Comparison of ENCODE assay signal across 8 cellular contexts in the genomic region with DNA sequence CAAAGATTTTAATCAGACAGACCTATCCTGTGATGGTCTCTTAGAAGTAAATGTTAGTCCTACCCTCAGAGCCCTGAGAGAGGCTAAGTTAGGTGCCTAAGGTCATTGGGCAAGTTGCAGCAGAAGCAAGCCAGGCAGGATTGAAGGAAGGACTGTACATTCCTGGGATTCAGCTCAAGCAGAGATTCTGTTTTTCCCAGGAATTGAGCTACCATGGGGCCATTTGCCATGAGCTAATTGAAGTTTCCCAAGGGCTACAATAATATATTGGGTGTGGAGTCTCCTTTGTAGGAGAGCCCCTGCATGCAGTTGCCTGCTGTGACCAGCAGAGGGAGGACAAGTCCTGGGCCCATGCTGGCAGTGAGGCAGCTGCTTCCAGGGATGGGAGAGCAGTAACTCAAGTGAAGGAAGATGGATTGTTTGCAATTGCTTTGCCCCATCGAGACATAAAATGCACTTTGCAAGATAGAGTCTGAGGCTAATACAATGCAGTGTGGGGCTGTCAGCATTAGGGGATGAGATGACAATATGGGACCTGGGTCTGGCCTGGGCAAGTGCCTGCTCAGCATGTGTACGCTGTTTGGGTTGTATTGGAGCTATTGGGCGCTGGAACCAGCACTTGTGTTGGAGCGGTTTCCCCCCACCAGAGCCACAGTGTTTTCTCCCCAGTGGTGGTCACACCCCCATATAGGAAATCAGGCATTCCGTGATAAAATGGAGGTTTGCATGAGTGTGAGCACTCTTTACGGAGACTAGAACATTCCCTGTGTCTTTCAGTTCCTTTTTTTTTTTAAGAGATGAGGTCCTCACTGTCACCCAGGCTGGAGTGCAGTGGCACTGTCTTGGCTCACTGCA. TPM values are rescaled to one million over a fixed set of nuclear protein-coding genes. Genes with fewer than 3 reads are reported as not detected.
DNase-seq lines count a peak whose midpoint lies in the region; ATAC-seq and TF ChIP-seq lines count a peak whose summit lies in the region.

No MANE protein-coding gene starts in this region.

- 70% methylated on average over 6 of the region's 6 CpGs for WGBS in right cardiac atrium

- H3K36me3 ChIP-seq in gastrocnemius medialis: no peaks in the 10 kb centered on the region

- intact Hi-C loops in CD4-positive, alpha-beta T cell (cut with DNase I, micrococcal nuclease): loop anchor here (1.0 to 5.0 kb wide), 10 partner anchors 42 to 509 kb away; no protein-coding TSS in a partner anchor
- intact Hi-C loops in right cardiac atrium (cut with DNase I) (loop anchor here in 3 of 4 donors (5.0 to 10.0 kb wide), 4 partner anchors 102 to 505 kb away; no protein-coding TSS in a partner anchor), gastrocnemius medialis (cut with DNase I; ENCODE audit: low total_unique reads) (loop anchor here (5.0 kb wide), 1 partner anchor 157 kb away; no protein-coding TSS in a partner anchor)

- POLR2A ChIA-PET in CD4-positive, alpha-beta T cell (lab: Charles Lee): interaction anchor here (0.6 to 1.5 kb wide), 3 partner anchors 30 to 43 kb away, joined by 5 to 6 read pairs (median 6); a partner anchor contains a TSS

- TF ChIP-seq POLR2A in gastrocnemius medialis (IDR thresholded peaks at IDR 0.05): no peak

- DNase-seq in CD4-positive, alpha-beta T cell: peak; percentile 54 to 74 (median 64)
- peak; percentile 6 for DNase-seq in NCI-H1417 treated with DMSO at 0.1 percent for 48 hours (lab: John Stamatoyannopoulos, UW)
- DNase-seq in T-helper 2 cell treated with Interferon-gamma antibody and Interleukin-4, amounts not matched to agents 5 μg/mL and 100 μg/mL, for 36 hours (ENCODE audit: low spot score): peak; percentile 62
- DNase-seq in anterior cingulate cortex (lab: John Stamatoyannopoulos, UW): peak in 56 of 58 donors; percentile 9 to 87 (median 58)
- peak; percentile 70 to 90 (median 89) for DNase-seq in right cardiac atrium
- DNase-seq in gastrocnemius medialis: peak; percentile 39 to 54

- no peak overlapping the region for H3K4me3 ChIP-seq in right cardiac atrium (ENCODE audit: low read length)
- no peak overlapping the region for H3K4me3 ChIP-seq in gastrocnemius medialis

- in situ Hi-C loops in gastrocnemius medialis (cut with MboI; ENCODE audit: low sequenced_read_pairs in 4 of 4): loop anchor here in 1 of 4 donors (25.0 kb wide), 1 partner anchor 497 kb away; a partner anchor contains a TSS

- H3K27me3 Mint-ChIP-seq in CD4-positive, alpha-beta T cell: no peaks in the 10 kb centered on the region
- no peaks in the 10 kb centered on the region for H3K27me3 Mint-ChIP-seq in T-helper 2 cell treated with Interferon-gamma antibody and Interleukin-4, amounts not matched to agents 5 μg/mL and 100 μg/mL, for 36 hours (ENCODE audit: low read depth)

- peak; percentile 98 for TF ChIP-seq CTCF in CD4-positive, alpha-beta T cell (IDR thresholded peaks at IDR 0.05)
- TF ChIP-seq CTCF in gastrocnemius medialis (IDR thresholded peaks at IDR 0.05 in 4 of 5, conservative IDR thresholded peaks at IDR 0.05 in 1 of 5): peak; percentile 64 to 98 (median 88)

- peak; percentile 66 for ATAC-seq in CD4-positive, alpha-beta T cell (ENCODE audit: poor library complexity)
- ATAC-seq in GM21723 (IDR thresholded peaks at IDR 0.05; ENCODE audit: unreplicated experiment) (peak; percentile 60), right cardiac atrium (peak; percentile 84 to 88), gastrocnemius medialis (peak; percentile 75 to 88), HG03571 (IDR thresholded peaks at IDR 0.05; ENCODE audit: unreplicated experiment) (no peak)

- no peaks in the 10 kb centered on the region for H3K36me3 Mint-ChIP-seq in CD4-positive, alpha-beta T cell (ENCODE audit: low read depth)
- H3K36me3 Mint-ChIP-seq in T-helper 2 cell treated with Interferon-gamma antibody and Interleukin-4, amounts not matched to agents 5 μg/mL and 100 μg/mL, for 36 hours (ENCODE audit: low read depth): no peaks in the 10 kb centered on the region

- peak overlapping the region; percentile 37 for H3K27ac Mint-ChIP-seq in CD4-positive, alpha-beta T cell
- H3K27ac Mint-ChIP-seq in T-helper 2 cell treated with Interferon-gamma antibody and Interleukin-4, amounts not matched to agents 5 μg/mL and 100 μg/mL, for 36 hours: no peak overlapping the region

- no peak overlapping the region for H3K4me3 Mint-ChIP-seq in CD4-positive, alpha-beta T cell
- no peak overlapping the region for H3K4me3 Mint-ChIP-seq in T-helper 2 cell treated with Interferon-gamma antibody and Interleukin-4, amounts not matched to agents 5 μg/mL and 100 μg/mL, for 36 hours

- CTCF ChIA-PET in CD4-positive, alpha-beta T cell (lab: Charles Lee): interaction anchor here (0.6 to 3.6 kb wide), 21 partner anchors 8 to 502 kb away, joined by 3 to 15 read pairs (median 4); a partner anchor contains a TSS

- H3K27me3 ChIP-seq in CD4-positive, alpha-beta T cell (ENCODE audit: control insufficient read depth, insufficient read depth, low read length): no peaks in the 10 kb centered on the region
- H3K27me3 ChIP-seq in right cardiac atrium (ENCODE audit: control insufficient read depth, insufficient read depth) (no peaks in the 10 kb centered on the region), gastrocnemius medialis (no peaks in the 10 kb centered on the region)

- H3K4me1 Mint-ChIP-seq in CD4-positive, alpha-beta T cell (ENCODE audit: low read depth): peaks cover 44% of the 10 kb centered on the region
- H3K4me1 Mint-ChIP-seq in T-helper 2 cell treated with Interferon-gamma antibody and Interleukin-4, amounts not matched to agents 5 μg/mL and 100 μg/mL, for 36 hours (ENCODE audit: low read depth): peaks cover 20% of the 10 kb centered on the region

- no peak overlapping the region for H3K27ac ChIP-seq in CD4-positive, alpha-beta T cell (ENCODE audit: low read depth, low read length)
- no peak overlapping the region for H3K27ac ChIP-seq in right cardiac atrium (ENCODE audit: low read length)
- no peak overlapping the region for H3K27ac ChIP-seq in gastrocnemius medialis

- no peaks in the 10 kb centered on the region for H3K9me3 Mint-ChIP-seq in CD4-positive, alpha-beta T cell
- no peaks in the 10 kb centered on the region for H3K9me3 Mint-ChIP-seq in T-helper 2 cell treated with Interferon-gamma antibody and Interleukin-4, amounts not matched to agents 5 μg/mL and 100 μg/mL, for 36 hours

- no peaks in the 10 kb centered on the region for H3K9me3 ChIP-seq in CD4-positive, alpha-beta T cell (ENCODE audit: control insufficient read depth, low read length)
- no peaks in the 10 kb centered on the region for H3K9me3 ChIP-seq in right cardiac atrium (ENCODE audit: control insufficient read depth, low read length)
- H3K9me3 ChIP-seq in gastrocnemius medialis: no peaks in the 10 kb centered on the region

- H3K4me1 ChIP-seq in right cardiac atrium (ENCODE audit: control insufficient read depth, insufficient read depth, low read length): no peaks in the 10 kb centered on the region
- peaks cover 5 to 15% of the 10 kb centered on the region in 2 donors for H3K4me1 ChIP-seq in gastrocnemius medialis

RNA-seq across cellular contexts. Expression of a gene that starts 27.9 kb away (rescaled TPM):
- total RNA-seq in CD4-positive, alpha-beta T cell: under 1 TPM; 0.28 to 0.33 TPM
- total RNA-seq in right cardiac atrium (under 1 TPM; 0.28 to 0.65 (median 0.59) TPM), gastrocnemius medialis (under 1 TPM; 0.20 to 0.39 (median 0.30) TPM)
- polyA plus RNA-seq in right cardiac atrium: 0.52 TPM

RNA-seq across cellular contexts. Expression of a gene that starts 29.6 kb away (rescaled TPM):
- total RNA-seq in CD4-positive, alpha-beta T cell: 100 to 1,000 TPM; 130 TPM
- 100 to 1,000 TPM in 1 of 4 donors, 10 to 100 TPM in 3; 71.9 to 110 (median 84.3) TPM for total RNA-seq in right cardiac atrium
- polyA plus RNA-seq in right cardiac atrium: 47.0 TPM
- total RNA-seq in gastrocnemius medialis: 10 to 100 TPM; 33.9 to 53.5 (median 42.3) TPM

RNA-seq across cellular contexts. Expression of a gene that starts 46.9 kb away (rescaled TPM):
- total RNA-seq in CD4-positive, alpha-beta T cell: 10 to 100 TPM; 30.3 to 30.4 TPM
- total RNA-seq in right cardiac atrium (10 to 100 TPM; 36.2 to 44.8 (median 40.7) TPM), gastrocnemius medialis (10 to 100 TPM; 12.2 to 22.6 (median 15.8) TPM)
- polyA plus RNA-seq in right cardiac atrium: 53.6 TPM

Comparison
In these comparisons a context has a peak if more than half of its experiments do, and no peak if none do; other contexts are left out.
1. DNase-seq: peak in every context shown above with its lines; median percentile 89 in right cardiac atrium; 64 in CD4-positive, alpha-beta T cell; 62 in T-helper 2 cell treated with Interferon-gamma antibody and Interleukin-4, amounts not matched to agents 5 μg/mL and 100 μg/mL, for 36 hours; 58 in anterior cingulate cortex; 46 in gastrocnemius medialis; 6 in NCI-H1417 treated with DMSO at 0.1 percent for 48 hours.